In genomic region chr7:145848691-145849090, GRCh38 we compare ENCODE assay signal across 13 cellular contexts.
DNase-seq lines count a peak whose midpoint lies in the region; ATAC-seq, FAIRE-seq and TF ChIP-seq lines count a peak whose summit lies in the region.
"Had no signal": no experiment of that assay in that cellular context is flagged by ENCODE, and none has a peak within 500 bp of the region (broad histone marks: within the 10 kb centered on the region; RNA-seq: fewer than 3 reads in every experiment).

No MANE protein-coding gene starts in this region.

- DNase-seq in Right ventricle myocardium inferior (ENCODE audit: missing footprints) (no peak), right atrium auricular region (ENCODE audit: low spot score) (no peak), NB4 (ENCODE audit: low read depth) (peak; percentile 50), K562 (ENCODE audit: extremely low read depth in 1 of 4, low spot score in 3 of 4) (peak; percentile 21 to 61 (median 32)), urothelium cell line (ENCODE audit: low spot score) (peak; percentile 7), retina (no peak), foreskin melanocyte (no peak)
- no peak for DNase-seq in activated CD4-positive, alpha-beta memory T cell treated with anti-CD3 and anti-CD28 coated beads for 36 hours
- DNase-seq: activated gamma-delta T cell treated with Interleukin-2 at 50 U/mL for 16 hours, heart left ventricle had no signal

- H3K9ac ChIP-seq in K562 (ENCODE audit: insufficient read depth in 1 of 2, low read depth in 2 of 2, low read length in 2 of 2), result no peak overlapping the region
- H3K9ac ChIP-seq: BLaER1 had no signal

- 50% methylated on average over 1 of the region's 1 CpG for WGBS in K562 (ENCODE audit: insufficient coverage, low coverage, missing lambda C conversion rate)

- in situ Hi-C loops in K562 (cut with MboI), result no loop called here

- intact Hi-C loops in Right ventricle myocardium inferior (cut with DNase I), result no loop called here
- intact Hi-C loops in K562 (cut with micrococcal nuclease), result loop anchor here (2.0 kb wide), 1 partner anchor 812 kb away; no protein-coding TSS in a partner anchor
- intact Hi-C loops in activated CD4-positive, alpha-beta memory T cell treated with anti-CD3 and anti-CD28 coated beads for 36 hours (cut with micrococcal nuclease), result no loop called here

- no peak overlapping the region for H2AFZ ChIP-seq in K562 (ENCODE audit: low read depth, low read length)

- H3K4me3 ChIP-seq in right atrium auricular region (no peak overlapping the region), NB4 (ENCODE audit: low read depth, low read length) (no peak overlapping the region), K562 (no peak overlapping the region)
- H3K4me3 ChIP-seq: BLaER1, heart left ventricle had no signal

- CTCF ChIA-PET in K562 (lab: Yijun Ruan, JAX; ENCODE audit: low intra/inter-chr PET ratio), result no interaction called here
- CTCF ChIA-PET in activated CD4-positive, alpha-beta memory T cell treated with anti-CD3 and anti-CD28 coated beads for 36 hours (lab: Charles Lee), result no interaction called here

- no peaks in the 10 kb centered on the region for H3K4me1 Mint-ChIP-seq in activated CD4-positive, alpha-beta memory T cell treated with anti-CD3 and anti-CD28 coated beads for 36 hours (ENCODE audit: low read depth)

- TF ChIP-seq CTCF in right atrium auricular region (IDR thresholded peaks at IDR 0.05), result no peak
- peak; percentile 73 for TF ChIP-seq CTCF in NB4 (IDR thresholded peaks at IDR 0.05; ENCODE audit: low read depth, low read length)
- peak; percentile 48 to 59 (median 59) for TF ChIP-seq CTCF in K562 (IDR thresholded peaks at IDR 0.05 in 2 of 3, conservative IDR thresholded peaks at IDR 0.05 in 1 of 3; ENCODE audit: insufficient read depth in 2 of 3, low read depth in 1 of 3, low read length in 3 of 3)

- H3K27ac ChIP-seq in right atrium auricular region (no peak overlapping the region), K562 (ENCODE audit: extremely low read depth, low read depth, low read length) (no peak overlapping the region)
- H3K27ac ChIP-seq: BLaER1, heart left ventricle, VCaP had no signal

- H3K4me2 ChIP-seq in K562 (ENCODE audit: insufficient read depth, low read length), result no peak overlapping the region
- H3K4me2 ChIP-seq: BLaER1 had no signal

- peak; percentile 52 for FAIRE-seq in K562 (lab: Jason Lieb, UNC)
- FAIRE-seq in urothelium cell line (lab: Jason Lieb, UNC), result no peak

- BruUV-seq in K562 (replicated peaks; lab: Mats Ljungman, UMichigan), result no TSS peak

- H3K36me3 Mint-ChIP-seq in activated CD4-positive, alpha-beta memory T cell treated with anti-CD3 and anti-CD28 coated beads for 36 hours, result no peaks in the 10 kb centered on the region

- TF ChIP-seq RAD21 in K562 (CRISPR knock-in tag; conservative IDR thresholded peaks at IDR 0.05 in 1 of 2, IDR thresholded peaks at IDR 0.05 in 1 of 2), result peak; percentile 8 to 52; a peak in 2 of 4 replicates

- H3K79me2 ChIP-seq in K562 (ENCODE audit: control insufficient read depth, insufficient read depth, low read length), result peaks cover 22% of the 10 kb centered on the region

- H3K27me3 Mint-ChIP-seq in activated CD4-positive, alpha-beta memory T cell treated with anti-CD3 and anti-CD28 coated beads for 36 hours, result no peaks in the 10 kb centered on the region
- H3K27me3 Mint-ChIP-seq: stimulated activated naive CD8-positive, alpha-beta T cell treated with anti-CD3 and anti-CD28 coated beads, Interleukin-15, Interleukin-2, amounts not matched to agents 100 ng/mL and 50 ng/mL, for 24 hours had no signal

- H3K4me1 ChIP-seq in right atrium auricular region, result no peaks in the 10 kb centered on the region
- H3K4me1 ChIP-seq in K562 (replicated peaks in 1 of 2; ENCODE audit: control insufficient read depth in 2 of 2, insufficient read depth in 2 of 2, low read length in 2 of 2), result no peaks in the 10 kb centered on the region
- H3K4me1 ChIP-seq: BLaER1, heart left ventricle had no signal

- TF ChIP-seq POLR2A in NB4 (IDR thresholded peaks at IDR 0.05; ENCODE audit: extremely low read depth, insufficient read length), result no peak
- no peak for TF ChIP-seq POLR2A in K562 (conservative IDR thresholded peaks at IDR 0.05)

- H3K36me3 ChIP-seq in right atrium auricular region, result no peaks in the 10 kb centered on the region
- H3K36me3 ChIP-seq in K562 (ENCODE audit: control insufficient read depth, insufficient read depth, low read length), result peaks cover 66% of the 10 kb centered on the region
- H3K36me3 ChIP-seq: BLaER1, heart left ventricle had no signal

- TF ChIP-seq EP300 in K562 (IDR thresholded peaks at IDR 0.05; ENCODE audit: low read length), result no peak

- H3K9me1 ChIP-seq in K562 (ENCODE audit: control insufficient read depth, insufficient read depth, low read length), result no peaks in the 10 kb centered on the region

- no peak overlapping the region for H3K27ac Mint-ChIP-seq in activated CD4-positive, alpha-beta memory T cell treated with anti-CD3 and anti-CD28 coated beads for 36 hours
- H3K27ac Mint-ChIP-seq: stimulated activated naive CD8-positive, alpha-beta T cell treated with anti-CD3 and anti-CD28 coated beads, Interleukin-15, Interleukin-2, amounts not matched to agents 100 ng/mL and 50 ng/mL, for 24 hours had no signal

- no peaks in the 10 kb centered on the region for H3K9me3 ChIP-seq in right atrium auricular region
- H3K9me3 ChIP-seq in K562 (replicated peaks; ENCODE audit: control insufficient read depth, insufficient read depth, low read depth, low read length), result 0 out of 2 replicates have a peak, but pooled peaks cover 3% of the 10 kb centered on the region
- H3K9me3 ChIP-seq: BLaER1, heart left ventricle had no signal

- H3K9me3 Mint-ChIP-seq in activated CD4-positive, alpha-beta memory T cell treated with anti-CD3 and anti-CD28 coated beads for 36 hours, result peaks cover 6% of the 10 kb centered on the region

- no peak overlapping the region for H3K4me3 Mint-ChIP-seq in activated CD4-positive, alpha-beta memory T cell treated with anti-CD3 and anti-CD28 coated beads for 36 hours
- H3K4me3 Mint-ChIP-seq: stimulated activated naive CD8-positive, alpha-beta T cell treated with anti-CD3 and anti-CD28 coated beads, Interleukin-15, Interleukin-2, amounts not matched to agents 100 ng/mL and 50 ng/mL, for 24 hours had no signal

- no peaks in the 10 kb centered on the region for H4K20me1 ChIP-seq in K562 (replicated peaks; ENCODE audit: control insufficient read depth, insufficient read depth, low read length)
- H4K20me1 ChIP-seq: BLaER1 had no signal

- H3K27me3 ChIP-seq in right atrium auricular region, result no peaks in the 10 kb centered on the region
- no peaks in the 10 kb centered on the region for H3K27me3 ChIP-seq in K562 (ENCODE audit: control insufficient read depth in 2 of 2, insufficient read depth in 2 of 2, low read length in 2 of 2)
- H3K27me3 ChIP-seq: BLaER1, heart left ventricle had no signal

- ATAC-seq in Right ventricle myocardium inferior (peak; percentile 56), K562 (peak; percentile 95)
- ATAC-seq: heart left ventricle had no signal

- POLR2A ChIA-PET in K562 (lab: Yijun Ruan, JAX), result interaction anchor here (1.7 kb wide), 1 partner anchor 13 kb away, joined by 5 read pairs; no protein-coding TSS in a partner anchor
- POLR2A ChIA-PET in activated CD4-positive, alpha-beta memory T cell treated with anti-CD3 and anti-CD28 coated beads for 36 hours (lab: Charles Lee), result no interaction called here

TF ChIP-seq in K562, 482 proteins besides CTCF, POLR2A, EP300 and RAD21:
- TF ChIP-seq ELF2 (CRISPR knock-in tag; IDR thresholded peaks at IDR 0.05), result no peak
- no peak for TF ChIP-seq ILK (tag; IDR thresholded peaks at IDR 0.05; ENCODE audit: borderline replicate concordance, low read depth)
- TF ChIP-seq CTCFL (IDR thresholded peaks at IDR 0.05; ENCODE audit: borderline replicate concordance, insufficient read depth, low read depth, low read length, poor library complexity, severe bottlenecking), result peak; percentile 28
- no peak for TF ChIP-seq CBX5 (IDR thresholded peaks at IDR 0.05; ENCODE audit: borderline replicate concordance, low read depth)
- peak; percentile 42; the same call in 1 of the 2 replicates for TF ChIP-seq ZBTB7A (IDR thresholded peaks at IDR 0.05; ENCODE audit: borderline replicate concordance, control insufficient read depth, low read depth, low read length)
- no peak for TF ChIP-seq SMAD1 (IDR thresholded peaks at IDR 0.05; ENCODE audit: low read depth, low read length, partially characterized antibody)
- 0 out of 2 replicates have a peak, but pooled peaks have one; percentile 9 for TF ChIP-seq SMC3 (conservative IDR thresholded peaks at IDR 0.05; ENCODE audit: insufficient read depth, low read depth, low read length)
TF ChIP-seq in K562: peak in this region for 3.

Comparison
In these comparisons a context has a peak if more than half of its experiments do, and no peak if none do; other contexts are left out.
1. DNase-seq: peak in NB4 (single experiment), K562 (4 of 4) and urothelium cell line (single experiment); none in Right ventricle myocardium inferior (single experiment), right atrium auricular region (single experiment), retina (single experiment), activated CD4-positive, alpha-beta memory T cell treated with anti-CD3 and anti-CD28 coated beads for 36 hours (single experiment) and foreskin melanocyte (single experiment).
2. CTCF ChIP-seq: peak in NB4 (single experiment) and K562 (3 of 3); none in right atrium auricular region (0 of 2).